Comparison of ENCODE assay signal across 25 cellular contexts in genomic region chr20:60125521-60125920, GRCh38.
DNase-seq lines count a peak whose midpoint lies in the region; ATAC-seq, FAIRE-seq and TF ChIP-seq lines count a peak whose summit lies in the region.
"Had no signal": no experiment of that assay in that cellular context is flagged by ENCODE, and none has a peak within 500 bp of the region (broad histone marks: within the 10 kb centered on the region; RNA-seq: fewer than 3 reads in every experiment).

No MANE protein-coding gene starts in this region.

- H3K79me2 ChIP-seq in parathyroid adenoma, result no peaks in the 10 kb centered on the region

- no peak overlapping the region for H3K4me2 ChIP-seq in parathyroid adenoma (ENCODE audit: low read length)
- H3K4me2 ChIP-seq: A549; BLaER1 treated with 17β-estradiol and CSF1 and Interleukin-3, amounts not matched to agents 10 nM and 100 nM had no signal

- TF ChIP-seq CTCF in parathyroid adenoma (IDR thresholded peaks at IDR 0.05), result no peak

- DNase-seq in NCI-H2171 treated with DMSO at 0.1 percent for 48 hours (lab: John Stamatoyannopoulos, UW), result peak; percentile 30
- DNase-seq in NCI-H2171 (lab: John Stamatoyannopoulos, UW), result no peak
- no peak for DNase-seq in HTR-8/SVneo (ENCODE audit: insufficient read length, low spot score)
- DNase-seq in RPMI8226, result peak; percentile 26
- DNase-seq: 8988T; ACHN; AML-193; BE2C; CD4-positive, alpha-beta T cell; CD8-positive, alpha-beta memory T cell; DMS 273 treated with DMSO at 0.1 percent for 48 hours; DMS79; GF-D8; GM23248; H7; HCEC 1CT had no signal

- no peak overlapping the region for H3K9ac ChIP-seq in parathyroid adenoma
- H3K9ac ChIP-seq: BLaER1 treated with 17β-estradiol and CSF1 and Interleukin-3, amounts not matched to agents 10 nM and 100 nM; GM23248 had no signal

- ATAC-seq in GM18502 (IDR thresholded peaks at IDR 0.05; ENCODE audit: poor library complexity, unreplicated experiment) (no peak), HG02970 (IDR thresholded peaks at IDR 0.05; ENCODE audit: low FRiP score, unreplicated experiment) (no peak)
- ATAC-seq: A549 had no signal

- peaks cover 4% of the 10 kb centered on the region for H3K4me1 ChIP-seq in parathyroid adenoma
- H3K4me1 ChIP-seq: A549, BE2C had no signal

- H3K9me3 ChIP-seq in parathyroid adenoma (ENCODE audit: control insufficient read depth, low read length), result no peaks in the 10 kb centered on the region
- H3K9me3 ChIP-seq: A549, BE2C had no signal

- FAIRE-seq in HTR-8/SVneo (lab: Jason Lieb, UNC), result peak; percentile 66
- FAIRE-seq: A549, D721Med, GM12891, GM19239, H1 had no signal

- H2AFZ ChIP-seq in parathyroid adenoma, result peak overlapping the region; percentile 40
- H2AFZ ChIP-seq: GM23248 had no signal

- H3K36me3 ChIP-seq in parathyroid adenoma (ENCODE audit: control insufficient read depth, insufficient read depth, low read length), result no peaks in the 10 kb centered on the region
- H3K36me3 ChIP-seq: BE2C had no signal

- no peak overlapping the region for H3K4me3 ChIP-seq in parathyroid adenoma (ENCODE audit: low read depth, low read length)
- H3K4me3 ChIP-seq: A549; BLaER1 treated with 17β-estradiol and CSF1 and Interleukin-3, amounts not matched to agents 10 nM and 100 nM; GM23248 had no signal

- no peak overlapping the region for H3K27ac ChIP-seq in parathyroid adenoma
- H3K27ac ChIP-seq: A549; BLaER1 treated with 17β-estradiol and CSF1 and Interleukin-3, amounts not matched to agents 10 nM and 100 nM; GM23248 had no signal

- H3K27me3 ChIP-seq in parathyroid adenoma (ENCODE audit: control insufficient read depth, insufficient read depth, low read length), result no peaks in the 10 kb centered on the region
- H3K27me3 ChIP-seq: BE2C; BLaER1 treated with 17β-estradiol and CSF1 and Interleukin-3, amounts not matched to agents 10 nM and 100 nM had no signal

Comparison
In these comparisons a context has a peak if more than half of its experiments do, and no peak if none do; other contexts are left out.
1. DNase-seq: peak in NCI-H2171 treated with DMSO at 0.1 percent for 48 hours (single experiment) and RPMI8226 (single experiment); none in NCI-H2171 (single experiment) and HTR-8/SVneo (single experiment).